In the genomic region with DNA sequence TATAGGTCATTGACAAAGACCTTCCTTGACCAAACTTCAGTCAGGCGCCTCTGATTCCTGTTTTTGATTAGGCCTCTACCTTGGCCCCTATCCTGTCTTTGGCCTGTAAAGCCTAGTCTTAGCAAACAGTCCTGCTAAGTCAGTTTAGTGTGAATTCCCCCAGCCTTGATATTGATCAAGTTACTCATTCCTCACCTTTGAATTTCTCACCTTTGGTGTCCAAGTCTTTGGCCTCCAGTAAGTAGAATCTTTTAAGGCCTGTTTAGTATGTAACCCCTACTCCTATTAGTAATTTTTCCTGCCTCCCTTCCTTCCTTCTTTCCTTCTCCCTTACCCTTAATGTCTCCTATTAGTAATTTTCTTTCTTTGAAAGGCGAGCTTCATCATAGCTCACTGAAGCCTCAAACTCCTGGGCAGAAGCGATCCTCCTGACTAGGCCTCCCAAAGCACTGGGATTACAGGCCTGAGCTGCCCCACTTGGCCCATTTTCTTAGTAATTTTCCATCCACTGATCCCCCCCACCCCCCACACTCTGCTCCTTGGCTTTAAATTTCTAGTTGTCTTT, we compare ENCODE assay signal across 1 cellular context.
TF ChIP-seq lines count a peak whose summit lies in the region.

No MANE protein-coding gene starts in this region.

TF ChIP-seq in endothelial cell of umbilical vein, 7 proteins besides CTCF, POLR2A, EP300 and RAD21:
- TF ChIP-seq, protein P1, sequence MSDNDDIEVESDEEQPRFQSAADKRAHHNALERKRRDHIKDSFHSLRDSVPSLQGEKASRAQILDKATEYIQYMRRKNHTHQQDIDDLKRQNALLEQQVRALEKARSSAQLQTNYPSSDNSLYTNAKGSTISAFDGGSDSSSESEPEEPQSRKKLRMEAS (IDR thresholded peaks at IDR 0.05; ENCODE audit: insufficient read depth, insufficient read length), result no peak
- TF ChIP-seq JUN (IDR thresholded peaks at IDR 0.05; ENCODE audit: borderline replicate concordance, insufficient read depth, insufficient read length, low read depth) (no peak), MYC (IDR thresholded peaks at IDR 0.05; ENCODE audit: low read depth, low read length) (no peak), EZH2 (IDR thresholded peaks at IDR 0.05; ENCODE audit: borderline replicate concordance, low read depth, low read length, severe bottlenecking) (no peak), POLR2AphosphoS5 (IDR thresholded peaks at IDR 0.05; ENCODE audit: insufficient read depth, low read depth, low read length) (no peak), GATA2 (IDR thresholded peaks at IDR 0.05; ENCODE audit: insufficient read depth, insufficient read length, low read depth, low read length) (no peak), FOS (IDR thresholded peaks at IDR 0.05; ENCODE audit: borderline replicate concordance, insufficient read depth, low read length) (no peak)
